ENCODE assay signal across 8 cellular contexts in genomic region chr1:23791434-23792047, GRCh38. TPM values are rescaled to one million over a fixed set of nuclear protein-coding genes. Genes with fewer than 3 reads are reported as not detected.
DNase-seq lines count a peak whose midpoint lies in the region; ATAC-seq, FAIRE-seq and TF ChIP-seq lines count a peak whose summit lies in the region.

No MANE protein-coding gene starts in this region.

- H3K27me3 ChIP-seq in ascending aorta (no peaks in the 10 kb centered on the region), small intestine (ENCODE audit: control insufficient read depth in 2 of 2, insufficient read depth in 2 of 2, low read length in 2 of 2) (no peaks in the 10 kb centered on the region)

- peak overlapping the region; percentile 61 to 80 for H3K4me3 ChIP-seq in ascending aorta
- peak overlapping the region; percentile 86 for H3K4me3 ChIP-seq in iPS-18c (ENCODE audit: insufficient read depth, low read depth, low read length)
- H3K4me3 ChIP-seq in small intestine (ENCODE audit: low read depth in 1 of 2, low read length in 2 of 2), result peak overlapping the region; percentile 85 to 89

- FAIRE-seq in small intestine (lab: Jason Lieb, UNC), result no peak

- 0 to 2% (median 1%) methylated on average over 17 of the region's 17 CpGs for WGBS in small intestine, 3 donors

- DNase-seq in NCI-H748 (lab: John Stamatoyannopoulos, UW; ENCODE audit: unreplicated experiment) (peak; percentile 29), NCI-H748 treated with DMSO at 0.1 percent for 48 hours (lab: John Stamatoyannopoulos, UW) (no peak), NCI-H2171 (lab: John Stamatoyannopoulos, UW) (peak; percentile 53), ascending aorta (ENCODE audit: low spot score in 2 of 2) (no peak), small intestine (peak; percentile 45), NOMO-1 (lab: John Stamatoyannopoulos, UW; ENCODE audit: unreplicated experiment in 2 of 2) (no peak)

- TF ChIP-seq CTCF in ascending aorta (IDR thresholded peaks at IDR 0.05), result no peak

- intact Hi-C loops in ascending aorta (cut with DNase I), result loop anchor here (1.0 kb wide), 1 partner anchor 9 kb away; the partner anchor contains the start of gene GALE

- H3K36me3 ChIP-seq in ascending aorta (peaks cover 28 to 36% of the 10 kb centered on the region in 2 donors), small intestine (ENCODE audit: control insufficient read depth in 2 of 2, insufficient read depth in 2 of 2, low read length in 2 of 2) (peaks cover 8 to 16% of the 10 kb centered on the region in 2 donors)

- no peak for ATAC-seq in HG02571 (IDR thresholded peaks at IDR 0.05; ENCODE audit: unreplicated experiment)

- H3K4me1 ChIP-seq in ascending aorta (peaks cover 9 to 19% of the 10 kb centered on the region in 2 donors), small intestine (ENCODE audit: control insufficient read depth in 2 of 2, insufficient read depth in 1 of 2, low read depth in 1 of 2, low read length in 1 of 2) (peaks cover 4% of the 10 kb centered on the region in 2 donors)

- H3K9me3 ChIP-seq in ascending aorta (no peaks in the 10 kb centered on the region), iPS-18c (ENCODE audit: control insufficient read depth, insufficient read depth, low read length) (no peaks in the 10 kb centered on the region), small intestine (ENCODE audit: control insufficient read depth, low read depth) (no peaks in the 10 kb centered on the region)

- H3K27ac ChIP-seq in ascending aorta (peak overlapping the region; percentile 60 to 74), small intestine (ENCODE audit: low read depth in 1 of 2, low read length in 1 of 2) (peak overlapping the region; percentile 12 to 87)

RNA-seq across cellular contexts. Expression of gene LYPLA2, which starts 0.6 kb away (rescaled TPM):
- total RNA-seq in ascending aorta, result 127 TPM
- polyA plus RNA-seq in small intestine, result 100 to 1,000 TPM in 2 of 3 donors, 10 to 100 TPM in 1; 92.9 to 137 (median 105) TPM

RNA-seq across cellular contexts. Expression of gene GALE, which starts 9.0 kb away (rescaled TPM):
- 30.4 TPM for total RNA-seq in ascending aorta
- polyA plus RNA-seq in small intestine, result 100 to 1,000 TPM in 2 of 3 donors, 10 to 100 TPM in 1; 76.6 to 289 (median 276) TPM

RNA-seq across cellular contexts. Expression of gene PITHD1, which starts 13.3 kb away (rescaled TPM):
- 60.1 TPM for total RNA-seq in ascending aorta
- 10 to 100 TPM; 32.4 to 50.5 (median 46.2) TPM for polyA plus RNA-seq in small intestine

RNA-seq across cellular contexts. Expression of gene HMGCL, which starts 33.7 kb away (rescaled TPM):
- total RNA-seq in ascending aorta, result 7.3 TPM
- 100 to 1,000 TPM in 1 of 3 donors, 10 to 100 TPM in 2; 52.2 to 105 (median 89.7) TPM for polyA plus RNA-seq in small intestine

RNA-seq across cellular contexts. Expression of gene ELOA, which starts 48.3 kb away (rescaled TPM):
- total RNA-seq in ascending aorta, result 22.6 TPM
- 10 to 100 TPM in 2 of 3 donors, 1 to 10 TPM in 1; 8.4 to 12.4 (median 11.0) TPM for polyA plus RNA-seq in small intestine

Comparison
In these comparisons a context has a peak if more than half of its experiments do, and no peak if none do; other contexts are left out.
1. DNase-seq: peak in NCI-H748 (single experiment), NCI-H2171 (single experiment) and small intestine (single experiment); none in NCI-H748 treated with DMSO at 0.1 percent for 48 hours (single experiment), ascending aorta (0 of 2) and NOMO-1 (0 of 2).
2. Peak in every context shown above with its lines, with median percentiles within 50 percentile points of each other: H3K4me3 ChIP-seq.